1 cellular context compared by ENCODE assay signal in the genomic region with DNA sequence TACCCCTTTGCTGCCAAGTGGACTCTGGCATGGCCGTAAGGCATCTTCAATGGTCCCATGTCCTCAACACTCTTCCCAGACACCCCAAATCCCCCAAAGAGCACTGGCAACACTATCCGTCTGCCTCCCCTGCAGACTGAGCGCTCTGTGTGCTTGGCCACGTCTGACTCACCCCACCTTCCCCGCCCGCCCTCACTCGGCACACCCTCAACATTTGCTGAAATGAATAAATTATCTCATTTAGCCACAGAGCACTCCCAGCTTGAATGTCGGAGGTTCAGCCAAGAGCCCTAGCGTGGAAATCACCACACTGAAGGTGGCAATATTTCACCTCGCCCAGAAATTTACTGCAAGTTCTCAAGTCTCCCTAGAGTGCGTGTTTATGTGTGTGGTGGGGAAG.
TF ChIP-seq lines count a peak whose summit lies in the region.

No MANE protein-coding gene starts in this region.

TF ChIP-seq in K562, 482 proteins besides CTCF, POLR2A, EP300 and RAD21 (continued from another document):
- TF ChIP-seq VEZF1 (CRISPR knock-in tag; IDR thresholded peaks at IDR 0.05): peak; percentile 45
